25 cellular contexts compared by ENCODE assay signal in the genomic region with DNA sequence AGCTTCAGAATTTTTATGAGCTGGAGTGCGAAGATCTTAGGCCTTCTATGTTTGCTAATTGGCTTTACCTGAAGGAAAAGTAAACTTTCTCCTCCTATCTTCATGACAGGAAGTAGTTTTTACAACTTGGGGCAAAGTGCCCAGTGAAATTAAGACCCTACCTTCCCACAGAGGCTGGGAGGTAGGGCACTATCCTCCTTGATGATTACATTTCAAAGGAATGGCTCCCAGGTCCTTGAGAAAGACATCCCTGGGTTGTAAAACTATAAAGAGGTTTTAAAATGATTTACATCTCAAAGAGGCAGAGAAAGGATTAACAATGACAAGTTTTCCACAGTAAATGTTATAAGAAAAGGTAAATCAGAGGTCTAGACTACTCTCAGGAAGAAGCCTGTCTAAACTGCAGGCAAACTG.
DNase-seq lines count a peak whose midpoint lies in the region; ATAC-seq and TF ChIP-seq lines count a peak whose summit lies in the region.
"Had no signal": no experiment of that assay in that cellular context is flagged by ENCODE, and none has a peak within 500 bp of the region (broad histone marks: within the 10 kb centered on the region; RNA-seq: fewer than 3 reads in every experiment).

No MANE protein-coding gene starts in this region.

- BruUV-seq in Caco-2 (replicated peaks; lab: Mats Ljungman, UMichigan) = no TSS peak
- no TSS peak for BruUV-seq in MCF 10A (replicated peaks; lab: Mats Ljungman, UMichigan)

- H3K4me3 ChIP-seq in Caco-2 (ENCODE audit: low read depth, low read length) (no peak overlapping the region), SK-N-MC (no peak overlapping the region)
- H3K4me3 ChIP-seq: ascending aorta, testis had no signal

- H3K27ac ChIP-seq in SK-N-MC (peak overlapping the region; percentile 50), RWPE1 (no peak overlapping the region)
- H3K27ac ChIP-seq: ascending aorta, testis had no signal

- H3K36me3 ChIP-seq in Caco-2 (ENCODE audit: control insufficient read depth, insufficient read depth, low read length) (no peaks in the 10 kb centered on the region), SK-N-MC (ENCODE audit: insufficient read depth, low read length) (no peaks in the 10 kb centered on the region)
- H3K36me3 ChIP-seq: ascending aorta had no signal

- H3K27me3 ChIP-seq in Caco-2 (replicated peaks; ENCODE audit: control insufficient read depth, insufficient read depth, low read length) = no peaks in the 10 kb centered on the region
- H3K27me3 ChIP-seq: ascending aorta, testis had no signal

- H3K9me3 Mint-ChIP-seq in Caco-2 (ENCODE audit: unreplicated experiment) (no peaks in the 10 kb centered on the region), MCF 10A (ENCODE audit: unreplicated experiment) (peaks cover 5% of the 10 kb centered on the region)
- H3K9me3 Mint-ChIP-seq: memory B cell; stimulated activated naive B cell treated with anti-CD40 and anti-IgM and Interleukin-4, amounts not matched to agents 10 μg/mL and 1 μg/mL and 100 μg/mL, for 72 hours had no signal

- no peak for ATAC-seq in GM21381 (IDR thresholded peaks at IDR 0.05; ENCODE audit: unreplicated experiment)
- ATAC-seq: activated CD8-positive, alpha-beta memory T cell treated with anti-CD3 and anti-CD28 coated beads, Interleukin-2, amount 10 ng/mL, durations not matched to agents 7 days and 5 days; esophagus mucosa; naive thymus-derived CD8-positive, alpha-beta T cell; Right ventricle myocardium inferior; stimulated activated naive B cell treated with anti-CD40 and anti-IgM and Interleukin-4, amounts not matched to agents 10 μg/mL and 1 μg/mL and 100 μg/mL, for 72 hours had no signal

- H3K4me3 Mint-ChIP-seq in Caco-2 (ENCODE audit: unreplicated experiment) = no peak overlapping the region
- no peak overlapping the region for H3K4me3 Mint-ChIP-seq in MCF 10A (ENCODE audit: unreplicated experiment)
- H3K4me3 Mint-ChIP-seq: activated CD8-positive, alpha-beta memory T cell treated with anti-CD3 and anti-CD28 coated beads, Interleukin-2, amount 10 ng/mL, durations not matched to agents 7 days and 5 days; activated naive CD4-positive, alpha-beta T cell treated with anti-CD3 and anti-CD28 coated beads, Interleukin-2, amount 50 U/mL, for 24 hours; activated T-helper 1 cell treated with anti-CD3 and anti-CD28 coated beads, Interleukin-12 subunit alpha, Interleukin-12 subunit beta, Interleukin-2, Interleukin-4 antibody, amounts not matched to agents 30 ng/mL and 10 ng/mL and 1 ng/mL, durations not matched to agents 14 hours and 24 hours and 36 hours; central memory CD8-positive, alpha-beta T cell; memory B cell; naive thymus-derived CD8-positive, alpha-beta T cell; stimulated activated naive B cell treated with anti-CD40 and anti-IgM and Interleukin-4, amounts not matched to agents 10 μg/mL and 1 μg/mL and 100 μg/mL, for 72 hours had no signal

- DNase-seq in Caco-2 (peak; percentile 60 to 71), HT-29 (ENCODE audit: low spot score) (peak; percentile 87), SK-N-MC (ENCODE audit: low read depth, low spot score) (no peak), left kidney (ENCODE audit: low read depth, low spot score) (peak; percentile 95), RWPE1 (ENCODE audit: low spot score) (no peak), NCI-H2227 (lab: John Stamatoyannopoulos, UW; ENCODE audit: unreplicated experiment) (no peak), MCF 10A (ENCODE audit: unreplicated experiment) (no peak)
- DNase-seq: activated CD8-positive, alpha-beta memory T cell treated with anti-CD3 and anti-CD28 coated beads, Interleukin-2, amount 10 ng/mL, durations not matched to agents 7 days and 5 days; DMS153; hypothalamus; naive thymus-derived CD8-positive, alpha-beta T cell; NCI-H187; NCI-H345; stimulated activated CD4-positive, alpha-beta T cell treated with anti-CD3 and anti-CD28 coated beads, Interleukin-1b, Interleukin-23, amount 100 ng/mL, for 48 hours; stimulated activated naive B cell treated with anti-CD40 and anti-IgM and Interleukin-4, amounts not matched to agents 10 μg/mL and 1 μg/mL and 100 μg/mL, for 72 hours; SW 1271; testis had no signal

- H3K27ac Mint-ChIP-seq in Caco-2 (ENCODE audit: unreplicated experiment) (no peak overlapping the region), MCF 10A (ENCODE audit: low read depth, unreplicated experiment) (no peak overlapping the region)
- H3K27ac Mint-ChIP-seq: activated CD8-positive, alpha-beta memory T cell treated with anti-CD3 and anti-CD28 coated beads, Interleukin-2, amount 10 ng/mL, durations not matched to agents 7 days and 5 days; activated naive CD4-positive, alpha-beta T cell treated with anti-CD3 and anti-CD28 coated beads, Interleukin-2, amount 50 U/mL, for 24 hours; activated T-helper 1 cell treated with anti-CD3 and anti-CD28 coated beads, Interleukin-12 subunit alpha, Interleukin-12 subunit beta, Interleukin-2, Interleukin-4 antibody, amounts not matched to agents 30 ng/mL and 10 ng/mL and 1 ng/mL, durations not matched to agents 14 hours and 24 hours and 36 hours; memory B cell; naive thymus-derived CD8-positive, alpha-beta T cell; stimulated activated naive B cell treated with anti-CD40 and anti-IgM and Interleukin-4, amounts not matched to agents 10 μg/mL and 1 μg/mL and 100 μg/mL, for 72 hours had no signal

- POLR2A ChIA-PET in Caco-2 (lab: Charles Lee) = no interaction called here
- POLR2A ChIA-PET in RWPE1 (lab: Yijun Ruan, JAX; ENCODE audit: low non-redundant PET) = no interaction called here
- POLR2A ChIA-PET in MCF 10A (lab: Yijun Ruan, JAX) = no interaction called here

- H3K27me3 Mint-ChIP-seq in Caco-2 (ENCODE audit: insufficient read depth, unreplicated experiment) (no peaks in the 10 kb centered on the region), MCF 10A (ENCODE audit: insufficient read depth, unreplicated experiment) (no peaks in the 10 kb centered on the region)
- H3K27me3 Mint-ChIP-seq: activated CD8-positive, alpha-beta memory T cell treated with anti-CD3 and anti-CD28 coated beads, Interleukin-2, amount 10 ng/mL, durations not matched to agents 7 days and 5 days; activated naive CD4-positive, alpha-beta T cell treated with anti-CD3 and anti-CD28 coated beads, Interleukin-2, amount 50 U/mL, for 24 hours; central memory CD8-positive, alpha-beta T cell; memory B cell; naive thymus-derived CD8-positive, alpha-beta T cell; stimulated activated naive B cell treated with anti-CD40 and anti-IgM and Interleukin-4, amounts not matched to agents 10 μg/mL and 1 μg/mL and 100 μg/mL, for 72 hours had no signal

- H3K4me1 Mint-ChIP-seq in Caco-2 (ENCODE audit: low read depth, unreplicated experiment) (peaks cover 6% of the 10 kb centered on the region), MCF 10A (ENCODE audit: insufficient read depth, unreplicated experiment) (no peaks in the 10 kb centered on the region)
- H3K4me1 Mint-ChIP-seq: activated CD8-positive, alpha-beta memory T cell treated with anti-CD3 and anti-CD28 coated beads, Interleukin-2, amount 10 ng/mL, durations not matched to agents 7 days and 5 days; activated naive CD4-positive, alpha-beta T cell treated with anti-CD3 and anti-CD28 coated beads, Interleukin-2, amount 50 U/mL, for 24 hours; central memory CD8-positive, alpha-beta T cell; memory B cell; naive thymus-derived CD8-positive, alpha-beta T cell; stimulated activated naive B cell treated with anti-CD40 and anti-IgM and Interleukin-4, amounts not matched to agents 10 μg/mL and 1 μg/mL and 100 μg/mL, for 72 hours had no signal

- CTCF ChIA-PET in Caco-2 (lab: Charles Lee) = no interaction called here
- CTCF ChIA-PET in RWPE1 (lab: Yijun Ruan, JAX) = interaction anchor here (0.7 kb wide), 1 partner anchor 48 kb away, joined by 3 read pairs; no protein-coding TSS in a partner anchor
- CTCF ChIA-PET in MCF 10A (lab: Yijun Ruan, JAX) = no interaction called here

- no peak overlapping the region for H3K9ac ChIP-seq in SK-N-MC (ENCODE audit: insufficient read length)

- intact Hi-C loops in Caco-2 (cut with micrococcal nuclease; ENCODE audit: unreplicated experiment) (loop anchor here (1.0 to 2.0 kb wide), 2 partner anchors 30 to 47 kb away; no protein-coding TSS in a partner anchor), MCF 10A (cut with micrococcal nuclease) (no loop called here)

- peaks cover 11% of the 10 kb centered on the region; the same call in 1 of the 2 replicates for H3K4me1 ChIP-seq in Caco-2
- H3K4me1 ChIP-seq: ascending aorta, testis had no signal

- H3K36me3 Mint-ChIP-seq in Caco-2 (ENCODE audit: insufficient read depth, unreplicated experiment) = no peaks in the 10 kb centered on the region
- H3K36me3 Mint-ChIP-seq in MCF 10A (ENCODE audit: insufficient read depth, unreplicated experiment) = no peaks in the 10 kb centered on the region
- H3K36me3 Mint-ChIP-seq: activated CD8-positive, alpha-beta memory T cell treated with anti-CD3 and anti-CD28 coated beads, Interleukin-2, amount 10 ng/mL, durations not matched to agents 7 days and 5 days; activated naive CD4-positive, alpha-beta T cell treated with anti-CD3 and anti-CD28 coated beads, Interleukin-2, amount 50 U/mL, for 24 hours; memory B cell; naive thymus-derived CD8-positive, alpha-beta T cell; stimulated activated naive B cell treated with anti-CD40 and anti-IgM and Interleukin-4, amounts not matched to agents 10 μg/mL and 1 μg/mL and 100 μg/mL, for 72 hours had no signal

- TF ChIP-seq CTCF in Caco-2 (IDR thresholded peaks at IDR 0.05; ENCODE audit: insufficient read depth in 1 of 2, low read depth in 1 of 2, low read length in 1 of 2, severe bottlenecking in 1 of 2, unreplicated experiment in 1 of 2) (no peak), RWPE1 (conservative IDR thresholded peaks at IDR 0.05; ENCODE audit: low read depth) (no peak), MCF 10A (IDR thresholded peaks at IDR 0.05; ENCODE audit: unreplicated experiment) (no peak)

- H3K9me3 ChIP-seq in Caco-2 (no peaks in the 10 kb centered on the region), SK-N-MC (ENCODE audit: low read depth, low read length) (no peaks in the 10 kb centered on the region)
- H3K9me3 ChIP-seq: ascending aorta, testis had no signal

Comparison
In these comparisons a context has a peak if more than half of its experiments do, and no peak if none do; other contexts are left out.
1. DNase-seq: peak in Caco-2 (2 of 2), HT-29 (single experiment) and left kidney (single experiment); none in SK-N-MC (single experiment), RWPE1 (single experiment), NCI-H2227 (single experiment) and MCF 10A (single experiment).